Comparison of ENCODE assay signal across 3 cellular contexts in genomic region chr2:195694553-195694952, GRCh38.
TF ChIP-seq lines count a peak whose summit lies in the region.

No MANE protein-coding gene starts in this region.

TF ChIP-seq in GM23338, 12 proteins besides CTCF, POLR2A, EP300 and RAD21 (continues in another document):
- TF ChIP-seq ZNF114 (CRISPR knock-in tag; IDR thresholded peaks at IDR 0.05) (no peak), STAT1 (IDR thresholded peaks at IDR 0.05; ENCODE audit: unreplicated experiment) (no peak), EZH2phosphoT487 (IDR thresholded peaks at IDR 0.05; ENCODE audit: unreplicated experiment) (no peak), ZNF462 (CRISPR knock-in tag; IDR thresholded peaks at IDR 0.05) (no peak), POLR2AphosphoS5 (IDR thresholded peaks at IDR 0.05; ENCODE audit: low read depth) (no peak), CREB1 (CRISPR knock-in tag; IDR thresholded peaks at IDR 0.05; ENCODE audit: low read depth) (no peak), JUNB (IDR thresholded peaks at IDR 0.05; ENCODE audit: unreplicated experiment) (no peak)

TF ChIP-seq in WTC11, 78 proteins besides CTCF, POLR2A, EP300 and RAD21:
- TF ChIP-seq JUN (CRISPR knock-in tag; IDR thresholded peaks at IDR 0.05) (no peak), GRHL2 (CRISPR knock-in tag; IDR thresholded peaks at IDR 0.05; ENCODE audit: insufficient replicate concordance, severe bottlenecking) (no peak), GTF2I (CRISPR knock-in tag; conservative IDR thresholded peaks at IDR 0.05) (no peak), NFYB (CRISPR knock-in tag; conservative IDR thresholded peaks at IDR 0.05; ENCODE audit: low read depth) (no peak), NR1H2 (CRISPR knock-in tag; IDR thresholded peaks at IDR 0.05) (no peak), USF2 (CRISPR knock-in tag; IDR thresholded peaks at IDR 0.05) (no peak), IRF2 (CRISPR knock-in tag; IDR thresholded peaks at IDR 0.05; ENCODE audit: borderline replicate concordance, low read depth) (no peak), ZNF138 (CRISPR knock-in tag; conservative IDR thresholded peaks at IDR 0.05) (no peak)
TF ChIP-seq in WTC11: peak in this region for 0.

TF ChIP-seq in HepG2, 621 proteins besides CTCF, POLR2A, EP300 and RAD21:
- TF ChIP-seq ZNF562 (CRISPR knock-in tag; IDR thresholded peaks at IDR 0.05; ENCODE audit: borderline replicate concordance) (no peak), KDM6A (CRISPR knock-in tag; IDR thresholded peaks at IDR 0.05; ENCODE audit: low read depth) (no peak), SIN3B (IDR thresholded peaks at IDR 0.05; ENCODE audit: low read length) (no peak), GTF3A (CRISPR knock-in tag; conservative IDR thresholded peaks at IDR 0.05) (no peak), ZNF776 (CRISPR knock-in tag; IDR thresholded peaks at IDR 0.05) (no peak), HMGA1 (CRISPR knock-in tag; conservative IDR thresholded peaks at IDR 0.05) (no peak), KMT2A (CRISPR knock-in tag; IDR thresholded peaks at IDR 0.05) (no peak), KMT2B (CRISPR knock-in tag; IDR thresholded peaks at IDR 0.05) (no peak)
